ENCODE assay signal across 23 cellular contexts in the genomic region with DNA sequence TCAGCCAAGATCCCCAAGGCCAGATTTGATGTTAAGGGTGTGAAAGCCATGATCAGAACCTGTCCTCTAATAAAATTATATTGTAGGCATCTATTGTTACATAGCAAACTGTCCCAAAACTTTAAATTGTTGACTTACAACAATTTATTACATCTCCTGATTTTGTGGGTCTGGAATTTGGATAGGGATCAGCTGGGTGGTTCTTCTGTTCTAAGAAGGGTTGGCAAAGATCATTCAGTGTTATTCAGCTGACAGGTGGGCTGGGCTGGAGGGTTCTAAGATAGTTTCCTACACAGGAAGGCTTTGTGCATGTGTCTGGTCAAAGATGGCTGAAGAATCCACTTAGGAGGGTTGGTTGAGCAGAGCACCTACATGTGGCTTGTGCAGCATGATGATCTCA.
"Had no signal": no experiment of that assay in that cellular context is flagged by ENCODE, and none has a peak within 500 bp of the region (broad histone marks: within the 10 kb centered on the region; RNA-seq: fewer than 3 reads in every experiment).

No MANE protein-coding gene starts in this region.

- H2AFZ ChIP-seq: parathyroid adenoma had no signal

- H3K4me3 ChIP-seq: dorsolateral prefrontal cortex, esophagus muscularis mucosa, gastroesophageal sphincter, left ventricle myocardium inferior, lower lobe of right lung, prostate gland, sigmoid colon, testis, transverse colon had no signal

- DNase-seq: central memory CD4-positive, alpha-beta T cell; cortex of kidney; dorsolateral prefrontal cortex; effector CD8-positive, alpha-beta T cell; glutamatergic neuron; immature natural killer cell; left cardiac atrium; left ventricle myocardium inferior; lower lobe of right lung; naive B cell; nephron progenitor cell; retina; sigmoid colon; small intestine; stimulated activated CD4-positive, alpha-beta T cell treated with anti-CD3 and anti-CD28 coated beads, Interleukin-2, amount 100 ng/mL, for 48 hours; stimulated activated CD8-positive, alpha-beta memory T cell treated with anti-CD3 and anti-CD28 coated beads, Interleukin-4, amount 100 ng/mL, for 48 hours; testis; transverse colon had no signal

- H3K27ac ChIP-seq: dorsolateral prefrontal cortex, esophagus muscularis mucosa, gastroesophageal sphincter, left ventricle myocardium inferior, lower lobe of right lung, parathyroid adenoma, prostate gland, sigmoid colon, testis, transverse colon had no signal

- H3K4me1 ChIP-seq: gastroesophageal sphincter, lower lobe of right lung, parathyroid adenoma, prostate gland, testis had no signal

- H3K9me3 ChIP-seq: prostate gland, testis, transverse colon had no signal

- ATAC-seq: gastroesophageal sphincter; left cardiac atrium; lower lobe of right lung; stimulated activated effector memory CD8-positive, alpha-beta T cell treated with anti-CD3 and anti-CD28 coated beads, Interleukin-12 subunit alpha, Interleukin-12 subunit beta, amount 100 ng/mL, for 72 hours had no signal

- H3K27me3 ChIP-seq: dorsolateral prefrontal cortex, esophagus muscularis mucosa, gastroesophageal sphincter, sigmoid colon, testis, transverse colon had no signal

- H3K79me2 ChIP-seq: parathyroid adenoma had no signal

- H3K36me3 ChIP-seq: lower lobe of right lung, prostate gland, transverse colon had no signal
